ENCODE assay signal across 15 cellular contexts in genomic region chr7:137987011-137987334, GRCh38. TPM values are rescaled to one million over a fixed set of nuclear protein-coding genes. Genes with fewer than 3 reads are reported as not detected.
DNase-seq lines count a peak whose midpoint lies in the region; ATAC-seq, FAIRE-seq and TF ChIP-seq lines count a peak whose summit lies in the region.
"Had no signal": no experiment of that assay in that cellular context is flagged by ENCODE, and none has a peak within 500 bp of the region (broad histone marks: within the 10 kb centered on the region; RNA-seq: fewer than 3 reads in every experiment).

No MANE protein-coding gene starts in this region.

- CTCF ChIA-PET in GM12878 (lab: Yijun Ruan, JAX), result interaction anchor here (0.8 to 16.2 kb wide), 5 partner anchors 14 to 330 kb away, joined by 3 to 271 read pairs (median 5); partner anchors contain the start of gene CREB3L2

- RAD21 ChIA-PET in GM12878 (lab: Charles Lee; ENCODE audit: unreplicated experiment), result interaction anchor here (0.7 to 3.6 kb wide), 10 partner anchors 9 to 488 kb away, joined by 3 to 77 read pairs (median 5); partner anchors contain the start of gene CREB3L2

- 70% methylated on average over 3 of the region's 3 CpGs for WGBS in GM12878 (ENCODE audit: insufficient coverage, insufficient replicate concordance, low lambda C conversion rate, missing lambda C conversion rate)

- peaks cover 19 to 34% (median 26%) of the 10 kb centered on the region in 10 experiments for H3K4me1 ChIP-seq in BLaER1 treated with 17β-estradiol and CSF1 and Interleukin-3, amounts not matched to agents 10 nM and 100 nM
- peaks cover 77% of the 10 kb centered on the region for H3K4me1 ChIP-seq in GM12878 (ENCODE audit: control insufficient read depth, insufficient read depth, low read length)
- H3K4me1 ChIP-seq in left lung, result peaks cover 32 to 40% of the 10 kb centered on the region in 2 donors
- H3K4me1 ChIP-seq in skeletal muscle satellite cell (ENCODE audit: control insufficient read depth, insufficient read depth, low read length), result peaks cover 84% of the 10 kb centered on the region

- no peak for TF ChIP-seq RAD21 in GM12878 (IDR thresholded peaks at IDR 0.05; ENCODE audit: insufficient read depth, low read depth, low read length)

- peaks cover 0 to 40% (median 22%) of the 10 kb centered on the region in 11 experiments; a peak in 10 of 22 replicates for H4K20me1 ChIP-seq in BLaER1 treated with 17β-estradiol and CSF1 and Interleukin-3, amounts not matched to agents 10 nM and 100 nM
- H4K20me1 ChIP-seq in GM12878 (ENCODE audit: control insufficient read depth, insufficient read depth), result no peaks in the 10 kb centered on the region

- SMC1A ChIA-PET in GM12878 (lab: Charles Lee; ENCODE audit: uncharacterized antibody, unreplicated experiment), result interaction anchor here (0.7 to 23.6 kb wide), 20 partner anchors 9 to 196 kb away, joined by 3 to 516 read pairs (median 4); partner anchors contain the start of gene CREB3L2

- H2AFZ ChIP-seq in GM12878 (ENCODE audit: control insufficient read depth, low read depth, low read length), result no peak overlapping the region; the same call in 1 of the 2 replicates

- POLR2A ChIA-PET in GM12878 (lab: Charles Lee), result interaction anchor here (0.6 to 8.0 kb wide), 10 partner anchors 8 to 62 kb away, joined by 3 to 127 read pairs (median 5); partner anchors contain the start of gene CREB3L2

- ATAC-seq in GM12878 (no peak), left lung (no peak), HG02642 (IDR thresholded peaks at IDR 0.05; ENCODE audit: poor library complexity, unreplicated experiment) (no peak), HG02610 (IDR thresholded peaks at IDR 0.05; ENCODE audit: unreplicated experiment) (no peak)
- ATAC-seq: stimulated activated effector memory CD8-positive, alpha-beta T cell treated with anti-CD3 and anti-CD28 coated beads, Interleukin-12 subunit alpha, Interleukin-12 subunit beta, amount 100 ng/mL, for 72 hours had no signal

- no peak for FAIRE-seq in GM12878 (lab: Jason Lieb, UNC)

- DNase-seq in GM12878 (ENCODE audit: low read depth, low spot score), result no peak
- no peak for DNase-seq in left lung
- DNase-seq in NCI-H2171 treated with DMSO at 0.1 percent for 48 hours (lab: John Stamatoyannopoulos, UW), result no peak
- no peak for DNase-seq in Ammon's horn (ENCODE audit: low spot score)
- DNase-seq: activated CD4-positive, alpha-beta T cell treated with anti-CD3 and anti-CD28 coated beads for 1 hour; head of caudate nucleus; Kasumi-1; midbrain; NCI-H446 had no signal

- intact Hi-C loops in GM12878 (cut with micrococcal nuclease; ENCODE audit: unreplicated experiment), result loop anchor here (2.0 to 5.0 kb wide), 2 partner anchors 14 to 50 kb away; no protein-coding TSS in a partner anchor
- intact Hi-C loops in left lung (cut with DNase I), result no loop called here

- no TSS peak for BruUV-seq in GM12878 (replicated peaks; lab: Mats Ljungman, UMichigan)

- H3K27ac ChIP-seq in BLaER1 treated with 17β-estradiol and CSF1 and Interleukin-3, amounts not matched to agents 10 nM and 100 nM, result no peak overlapping the region
- H3K27ac ChIP-seq in GM12878 (ENCODE audit: control insufficient read depth, insufficient read depth) (peak overlapping the region; percentile 95), left lung (peak overlapping the region; percentile 16 to 50)
- H3K27ac ChIP-seq: C4-2B had no signal

- H3K79me2 ChIP-seq in GM12878 (ENCODE audit: control insufficient read depth, insufficient read depth, low read length), result peaks cover 96% of the 10 kb centered on the region

- peaks cover 8 to 35% (median 26%) of the 10 kb centered on the region in 11 experiments; a peak in 20 of 22 replicates for H3K36me3 ChIP-seq in BLaER1 treated with 17β-estradiol and CSF1 and Interleukin-3, amounts not matched to agents 10 nM and 100 nM
- peaks cover 13 to 23% of the 10 kb centered on the region in 2 experiments for H3K36me3 ChIP-seq in GM12878 (ENCODE audit: control insufficient read depth in 2 of 2, insufficient read depth in 2 of 2, low read length in 1 of 2)
- H3K36me3 ChIP-seq in left lung, result peaks cover 0 to 7% of the 10 kb centered on the region in 2 donors
- peaks cover 6% of the 10 kb centered on the region for H3K36me3 ChIP-seq in skeletal muscle satellite cell (ENCODE audit: insufficient read depth, low read length)

- in situ Hi-C loops in GM12878 (cut with MboI), result no loop called here

- peaks cover 24 to 33% (median 27%) of the 10 kb centered on the region in 11 experiments for H3K9me3 ChIP-seq in BLaER1 treated with 17β-estradiol and CSF1 and Interleukin-3, amounts not matched to agents 10 nM and 100 nM (replicated peaks in 1 of 11)
- H3K9me3 ChIP-seq in GM12878 (replicated peaks; ENCODE audit: control insufficient read depth, insufficient read depth, low read length) (peaks cover 28% of the 10 kb centered on the region), left lung (peaks cover 0 to 10% of the 10 kb centered on the region in 2 donors), skeletal muscle satellite cell (replicated peaks; ENCODE audit: low read length) (no peaks in the 10 kb centered on the region)

- no peak for TF ChIP-seq POLR2A in GM12878 (IDR thresholded peaks at IDR 0.05; ENCODE audit: low read depth, low read length)

- no peaks in the 10 kb centered on the region for H3K27me3 ChIP-seq in BLaER1 treated with 17β-estradiol and CSF1 and Interleukin-3, amounts not matched to agents 10 nM and 100 nM
- H3K27me3 ChIP-seq in GM12878 (replicated peaks in 1 of 2; ENCODE audit: control insufficient read depth in 2 of 2, insufficient read depth in 2 of 2, low read length in 1 of 2) (no peaks in the 10 kb centered on the region), left lung (no peaks in the 10 kb centered on the region), skeletal muscle satellite cell (ENCODE audit: control insufficient read depth, insufficient read depth, low read length) (no peaks in the 10 kb centered on the region)

- H3K4me2 ChIP-seq in BLaER1 treated with 17β-estradiol and CSF1 and Interleukin-3, amounts not matched to agents 10 nM and 100 nM, result peak overlapping the region in 10 of 11 experiments; percentile 14 to 47 (median 28); a peak in 11 of 22 replicates
- H3K4me2 ChIP-seq in GM12878 (ENCODE audit: control insufficient read depth, insufficient read depth) (peak overlapping the region; percentile 99), skeletal muscle satellite cell (ENCODE audit: low read length) (peak overlapping the region; percentile 64)

- H3K9ac ChIP-seq in BLaER1 treated with 17β-estradiol and CSF1 and Interleukin-3, amounts not matched to agents 10 nM and 100 nM, result no peak overlapping the region
- H3K9ac ChIP-seq in GM12878 (ENCODE audit: control insufficient read depth, insufficient read depth, low read length) (peak overlapping the region; percentile 55), skeletal muscle satellite cell (ENCODE audit: low read depth, low read length) (peak overlapping the region; percentile 65)

- TF ChIP-seq EP300 in GM12878 (IDR thresholded peaks at IDR 0.05; ENCODE audit: borderline replicate concordance in 1 of 2, control insufficient read depth in 1 of 2, low read depth in 2 of 2, low read length in 2 of 2), result no peak

- TF ChIP-seq CTCF in GM12878 (IDR thresholded peaks at IDR 0.05 in 2 of 3, conservative IDR thresholded peaks at IDR 0.05 in 1 of 3; ENCODE audit: control insufficient read depth in 2 of 3, extremely low read depth in 1 of 3, insufficient read depth in 1 of 3, low read depth in 3 of 3, low read length in 3 of 3) (no peak), left lung (IDR thresholded peaks at IDR 0.05) (no peak)

- H3K4me3 ChIP-seq in BLaER1 treated with 17β-estradiol and CSF1 and Interleukin-3, amounts not matched to agents 10 nM and 100 nM, result no peak overlapping the region
- peak overlapping the region; percentile 4; the same call in 1 of the 2 replicates for H3K4me3 ChIP-seq in GM12878
- no peak overlapping the region for H3K4me3 ChIP-seq in left lung
- peak overlapping the region; percentile 47 for H3K4me3 ChIP-seq in skeletal muscle satellite cell (ENCODE audit: low read length)

TF ChIP-seq in GM12878, 131 proteins besides CTCF, POLR2A, EP300 and RAD21 (continues in another document):
- TF ChIP-seq CREB1 (IDR thresholded peaks at IDR 0.05; ENCODE audit: low read depth), result no peak
- TF ChIP-seq, protein P1, sequence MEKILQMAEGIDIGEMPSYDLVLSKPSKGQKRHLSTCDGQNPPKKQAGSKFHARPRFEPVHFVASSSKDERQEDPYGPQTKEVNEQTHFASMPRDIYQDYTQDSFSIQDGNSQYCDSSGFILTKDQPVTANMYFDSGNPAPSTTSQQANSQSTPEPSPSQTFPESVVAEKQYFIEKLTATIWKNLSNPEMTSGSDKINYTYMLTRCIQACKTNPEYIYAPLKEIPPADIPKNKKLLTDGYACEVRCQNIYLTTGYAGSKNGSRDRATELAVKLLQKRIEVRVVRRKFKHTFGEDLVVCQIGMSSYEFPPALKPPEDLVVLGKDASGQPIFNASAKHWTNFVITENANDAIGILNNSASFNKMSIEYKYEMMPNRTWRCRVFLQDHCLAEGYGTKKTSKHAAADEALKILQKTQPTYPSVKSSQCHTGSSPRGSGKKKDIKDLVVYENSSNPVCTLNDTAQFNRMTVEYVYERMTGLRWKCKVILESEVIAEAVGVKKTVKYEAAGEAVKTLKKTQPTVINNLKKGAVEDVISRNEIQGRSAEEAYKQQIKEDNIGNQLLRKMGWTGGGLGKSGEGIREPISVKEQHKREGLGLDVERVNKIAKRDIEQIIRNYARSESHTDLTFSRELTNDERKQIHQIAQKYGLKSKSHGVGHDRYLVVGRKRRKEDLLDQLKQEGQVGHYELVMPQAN (conservative IDR thresholded peaks at IDR 0.05), result no peak

RNA-seq across cellular contexts. Expression of gene CREB3L2, which starts 14.9 kb away (rescaled TPM):
- 131 and 139 TPM in 2 replicates for total RNA-seq in GM12878 (2013; cell fraction: nucleolus; rRNA removed)
- total RNA-seq in GM12878 (2014; rRNA removed) (13.3 and 16.7 TPM in 2 replicates), GM12878 (2014; rRNA removed; fragmentation: Illumina TruSeq; extraction: Trizol) (17.9 and 18.0 TPM in 2 replicates), GM12878 (2021) (65.2 and 67.1 TPM in 2 replicates), left lung (10 to 100 TPM; 57.9 to 60.8 TPM)
- 21.3 TPM for polyA plus RNA-seq in GM12878 (2011; ENCODE audit: low read depth)
- polyA plus RNA-seq in GM12878 (2011; rRNA removed) (21.5 and 34.9 TPM in 2 replicates), GM12878 (2014; fragmentation: Illumina TruSeq; extraction: Trizol) (34.5 and 38.4 TPM in 2 replicates), GM12878 (2014; fragmentation: Nextera tagmentation; extraction: Ambion mirVana) (1 to 10 TPM; 6.4 to 8.1 TPM), GM12878 (2014; rRNA removed) (21.8 and 29.4 TPM in 2 replicates), GM12878 (2016; fragmentation: Nextera tagmentation; extraction: Ambion mirVana) (10 to 100 TPM; 30.5 to 37.1 TPM)
- 25.6 and 30.7 TPM in 2 replicates for polyA plus RNA-seq in GM12878 (2011; cell fraction: cytosol; rRNA removed)
- 27.1 and 30.9 TPM in 2 replicates for polyA plus RNA-seq in GM12878 (2011; cell fraction: nucleus; rRNA removed)
- 26.7 and 29.0 TPM in 2 replicates for polyA plus RNA-seq in GM12878 (2012)
- 43.1 and 49.2 TPM in 2 replicates for polyA minus RNA-seq in GM12878 (2011; rRNA and poly(A)+ RNA removed)
- polyA minus RNA-seq in GM12878 (2011; cell fraction: cytosol; rRNA and poly(A)+ RNA removed), result 20.9 and 21.9 TPM in 2 replicates
- 34.6 and 56.4 TPM in 2 replicates for polyA minus RNA-seq in GM12878 (2011; cell fraction: nucleus; rRNA and poly(A)+ RNA removed)
- total RNA-seq in skeletal muscle satellite cell (2012; rRNA removed), result 17.2 and 28.0 TPM in 2 replicates

Comparison
In these comparisons a context has a peak if more than half of its experiments do, and no peak if none do; other contexts are left out.
1. H3K27ac ChIP-seq: peak in GM12878 (single experiment) and left lung (2 of 2); none in BLaER1 treated with 17β-estradiol and CSF1 and Interleukin-3, amounts not matched to agents 10 nM and 100 nM (0 of 11).
2. H3K4me2 ChIP-seq: peak in every context shown above with its lines; median percentile 99 in GM12878; 64 in skeletal muscle satellite cell; 28 in BLaER1 treated with 17β-estradiol and CSF1 and Interleukin-3, amounts not matched to agents 10 nM and 100 nM.
3. H3K4me3 ChIP-seq: peak in GM12878 (single experiment) and skeletal muscle satellite cell (single experiment); none in BLaER1 treated with 17β-estradiol and CSF1 and Interleukin-3, amounts not matched to agents 10 nM and 100 nM (0 of 10) and left lung (0 of 2).
4. H3K9ac ChIP-seq: peak in GM12878 (single experiment) and skeletal muscle satellite cell (single experiment); none in BLaER1 treated with 17β-estradiol and CSF1 and Interleukin-3, amounts not matched to agents 10 nM and 100 nM (0 of 11).